ENCODE assay signal across 8 cellular contexts in the genomic region with DNA sequence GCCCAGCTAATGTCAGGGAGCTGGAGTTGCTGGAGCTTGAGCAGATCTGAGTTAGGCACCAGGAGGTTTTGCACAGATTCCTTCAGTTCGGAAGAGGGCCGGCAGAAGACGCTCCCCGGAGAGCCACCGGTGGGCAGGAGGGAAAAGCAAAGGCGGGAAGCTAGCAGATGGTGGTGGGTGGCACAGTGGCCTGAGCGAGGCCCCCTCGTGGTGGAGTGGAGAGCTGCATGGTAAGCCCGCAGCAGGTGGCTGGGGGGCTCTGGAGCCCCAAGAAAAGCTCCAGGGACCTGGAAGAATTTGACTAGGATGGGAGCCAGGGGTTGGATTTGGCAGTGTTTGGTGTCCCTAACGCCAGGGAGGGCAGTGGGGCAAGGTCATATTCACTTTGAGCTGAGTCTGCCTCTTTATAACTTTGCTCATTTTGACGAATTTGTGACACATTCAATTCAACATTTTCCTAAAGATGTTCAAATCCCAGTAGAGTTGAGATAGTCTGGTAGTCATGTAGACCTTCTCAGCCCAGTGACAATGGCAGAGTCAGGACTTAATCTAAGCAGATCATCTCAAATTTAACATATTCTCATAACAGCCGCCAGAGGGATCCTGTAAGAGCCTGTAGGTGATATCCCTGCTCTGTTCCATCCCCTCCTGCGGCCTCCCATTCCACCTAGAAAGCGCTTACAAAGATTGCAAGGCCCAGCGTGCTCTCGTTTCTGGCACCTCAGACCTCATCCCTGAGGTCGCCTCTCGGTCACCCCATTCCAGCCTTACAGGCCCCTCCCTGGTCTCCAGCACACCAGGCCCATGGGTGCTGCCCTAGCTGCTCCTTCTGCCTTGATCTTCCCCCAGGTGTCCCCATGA. TPM values are rescaled to one million over a fixed set of nuclear protein-coding genes. Genes with fewer than 3 reads are reported as not detected.
DNase-seq lines count a peak whose midpoint lies in the region; ATAC-seq and TF ChIP-seq lines count a peak whose summit lies in the region.

No MANE protein-coding gene starts in this region.

- H4K20me1 ChIP-seq in OCI-LY7 (ENCODE audit: insufficient read depth, low read length), result no peaks in the 10 kb centered on the region

- POLR2A ChIA-PET in OCI-LY7 (lab: Charles Lee), result interaction anchor here (0.6 kb wide), 2 partner anchors 44 to 77 kb away, joined by 3 read pairs; no protein-coding TSS in a partner anchor

- H3K36me3 Mint-ChIP-seq in T-helper 17 cell (ENCODE audit: low read depth), result peaks cover 3% of the 10 kb centered on the region

- H3K4me1 Mint-ChIP-seq in T-helper 17 cell, result peaks cover 15% of the 10 kb centered on the region

- H3K79me2 ChIP-seq in OCI-LY7 (ENCODE audit: insufficient read depth, low read depth, low read length), result no peaks in the 10 kb centered on the region

- H3K9me3 ChIP-seq in OCI-LY7 (ENCODE audit: low read length) (no peaks in the 10 kb centered on the region), T-helper 17 cell (ENCODE audit: control insufficient read depth, low read length, poor library complexity, severe bottlenecking) (no peaks in the 10 kb centered on the region)

- peak; percentile 40 for DNase-seq in DMS 273 (lab: John Stamatoyannopoulos, UW; ENCODE audit: unreplicated experiment)
- DNase-seq in DMS 273 treated with DMSO at 0.1 percent for 48 hours (lab: John Stamatoyannopoulos, UW), result no peak
- DNase-seq in OCI-LY7 (ENCODE audit: low spot score), result peak; percentile 15
- DNase-seq in fibroblast of pulmonary artery (ENCODE audit: low read depth), result no peak
- peak; percentile 23 to 37 for DNase-seq in stimulated activated CD4-positive, alpha-beta T cell treated with anti-CD3 and anti-CD28 coated beads, Interleukin-2, amount 100 ng/mL, for 24 hours
- no peak for DNase-seq in T-helper 17 cell
- DNase-seq in midbrain (lab: John Stamatoyannopoulos, UW), result no peak

- no peak overlapping the region for H3K4me3 Mint-ChIP-seq in T-helper 17 cell

- TF ChIP-seq CTCF in OCI-LY7 (conservative IDR thresholded peaks at IDR 0.05; ENCODE audit: low read length) (peak; percentile 72), fibroblast of pulmonary artery (IDR thresholded peaks at IDR 0.05; ENCODE audit: low read length, missing control alignments) (peak; percentile 33)

- H3K27ac ChIP-seq in OCI-LY7 (ENCODE audit: low read depth, low read length, poor library complexity, severe bottlenecking), result no peak overlapping the region

- no peak overlapping the region for H3K4me3 ChIP-seq in OCI-LY7 (ENCODE audit: low read depth, low read length, poor library complexity, severe bottlenecking)
- no peak overlapping the region for H3K4me3 ChIP-seq in fibroblast of pulmonary artery (replicated peaks; ENCODE audit: low read depth, low read length)

- CTCF ChIA-PET in OCI-LY7 (lab: Charles Lee; ENCODE audit: unreplicated experiment), result no interaction called here

- H2AFZ ChIP-seq in OCI-LY7 (ENCODE audit: low read length), result no peak overlapping the region

- no peaks in the 10 kb centered on the region for H3K9me2 ChIP-seq in OCI-LY7 (ENCODE audit: insufficient read depth, low read length)

- H3K27me3 Mint-ChIP-seq in T-helper 17 cell, result peaks cover 21% of the 10 kb centered on the region

- no TSS peak for BruUV-seq in OCI-LY7 (replicated peaks; lab: Mats Ljungman, UMichigan)

- ATAC-seq in HG03045 (IDR thresholded peaks at IDR 0.05; ENCODE audit: unreplicated experiment) (no peak), T-helper 17 cell (no peak)

- intact Hi-C loops in OCI-LY7 (cut with micrococcal nuclease; ENCODE audit: unreplicated experiment), result loop anchor here (10.0 kb wide), 1 partner anchor 415 kb away; no protein-coding TSS in a partner anchor

- no peaks in the 10 kb centered on the region for H3K36me3 ChIP-seq in OCI-LY7 (ENCODE audit: insufficient read depth, low read length)

- no peak overlapping the region for H3K4me2 ChIP-seq in OCI-LY7 (ENCODE audit: low read length)

- H3K4me1 ChIP-seq in OCI-LY7 (ENCODE audit: insufficient read depth, low read length, poor library complexity, severe bottlenecking), result no peaks in the 10 kb centered on the region

- no peak overlapping the region for H3K27ac Mint-ChIP-seq in T-helper 17 cell

RNA-seq across cellular contexts. Expression of a gene that starts 57.9 kb away (rescaled TPM):
- total RNA-seq in OCI-LY7 (2014; rRNA removed; shearing (Covaris generic)), result not detected in 2 replicates
- total RNA-seq in OCI-LY7 (2022) (not detected in 2 replicates), T-helper 17 cell (not detected)

Comparison
In these comparisons a context has a peak if more than half of its experiments do, and no peak if none do; other contexts are left out.
1. DNase-seq: peak in DMS 273 (single experiment), OCI-LY7 (single experiment) and stimulated activated CD4-positive, alpha-beta T cell treated with anti-CD3 and anti-CD28 coated beads, Interleukin-2, amount 100 ng/mL, for 24 hours (2 of 2); none in DMS 273 treated with DMSO at 0.1 percent for 48 hours (single experiment), fibroblast of pulmonary artery (single experiment), T-helper 17 cell (0 of 3) and midbrain (single experiment).